Comparison of ENCODE assay signal across 1 cellular context in the genomic region with DNA sequence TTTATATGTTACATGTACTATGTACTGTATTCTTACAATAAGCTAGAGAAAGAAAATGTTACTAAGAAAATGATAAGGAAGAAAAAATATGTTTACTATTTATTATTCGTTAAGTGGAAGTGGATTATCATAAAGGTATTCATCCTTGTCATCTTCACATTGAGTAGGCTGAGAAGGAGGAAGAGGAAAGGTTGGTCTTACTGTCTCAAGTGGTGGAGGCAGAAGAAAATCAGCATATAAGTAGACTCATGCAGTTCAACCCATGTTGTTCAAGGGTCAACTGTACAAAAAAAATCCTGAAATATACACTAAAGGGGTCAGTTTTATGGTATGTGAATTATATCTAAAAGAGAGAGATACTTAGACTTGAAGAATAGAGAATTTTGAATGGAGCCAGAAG.
TF ChIP-seq lines count a peak whose summit lies in the region.

No MANE protein-coding gene starts in this region.

TF ChIP-seq in SK-N-SH, 30 proteins besides CTCF, POLR2A, EP300 and RAD21 (continued from another document):
- TF ChIP-seq, protein P1, sequence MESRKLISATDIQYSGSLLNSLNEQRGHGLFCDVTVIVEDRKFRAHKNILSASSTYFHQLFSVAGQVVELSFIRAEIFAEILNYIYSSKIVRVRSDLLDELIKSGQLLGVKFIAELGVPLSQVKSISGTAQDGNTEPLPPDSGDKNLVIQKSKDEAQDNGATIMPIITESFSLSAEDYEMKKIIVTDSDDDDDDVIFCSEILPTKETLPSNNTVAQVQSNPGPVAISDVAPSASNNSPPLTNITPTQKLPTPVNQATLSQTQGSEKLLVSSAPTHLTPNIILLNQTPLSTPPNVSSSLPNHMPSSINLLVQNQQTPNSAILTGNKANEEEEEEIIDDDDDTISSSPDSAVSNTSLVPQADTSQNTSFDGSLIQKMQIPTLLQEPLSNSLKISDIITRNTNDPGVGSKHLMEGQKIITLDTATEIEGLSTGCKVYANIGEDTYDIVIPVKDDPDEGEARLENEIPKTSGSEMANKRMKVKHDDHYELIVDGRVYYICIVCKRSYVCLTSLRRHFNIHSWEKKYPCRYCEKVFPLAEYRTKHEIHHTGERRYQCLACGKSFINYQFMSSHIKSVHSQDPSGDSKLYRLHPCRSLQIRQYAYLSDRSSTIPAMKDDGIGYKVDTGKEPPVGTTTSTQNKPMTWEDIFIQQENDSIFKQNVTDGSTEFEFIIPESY (IDR thresholded peaks at IDR 0.05; ENCODE audit: borderline replicate concordance, low read depth): no peak
- TF ChIP-seq FOSL2 (IDR thresholded peaks at IDR 0.05; ENCODE audit: borderline replicate concordance, low read depth): no peak
- TF ChIP-seq TAF1 (IDR thresholded peaks at IDR 0.05; ENCODE audit: borderline replicate concordance, low read depth, low read length): no peak
- TF ChIP-seq SIN3A (IDR thresholded peaks at IDR 0.05; ENCODE audit: borderline replicate concordance, low read depth, low read length): no peak
- no peak for TF ChIP-seq NFIC (IDR thresholded peaks at IDR 0.05; ENCODE audit: borderline replicate concordance)
- TF ChIP-seq JUND (IDR thresholded peaks at IDR 0.05): no peak
- no peak for TF ChIP-seq RFX5 (IDR thresholded peaks at IDR 0.05; ENCODE audit: low read length)
- TF ChIP-seq, protein P2, sequence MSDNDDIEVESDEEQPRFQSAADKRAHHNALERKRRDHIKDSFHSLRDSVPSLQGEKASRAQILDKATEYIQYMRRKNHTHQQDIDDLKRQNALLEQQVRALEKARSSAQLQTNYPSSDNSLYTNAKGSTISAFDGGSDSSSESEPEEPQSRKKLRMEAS (IDR thresholded peaks at IDR 0.05; ENCODE audit: low read depth): no peak
